10 cellular contexts compared by ENCODE assay signal in the genomic region with DNA sequence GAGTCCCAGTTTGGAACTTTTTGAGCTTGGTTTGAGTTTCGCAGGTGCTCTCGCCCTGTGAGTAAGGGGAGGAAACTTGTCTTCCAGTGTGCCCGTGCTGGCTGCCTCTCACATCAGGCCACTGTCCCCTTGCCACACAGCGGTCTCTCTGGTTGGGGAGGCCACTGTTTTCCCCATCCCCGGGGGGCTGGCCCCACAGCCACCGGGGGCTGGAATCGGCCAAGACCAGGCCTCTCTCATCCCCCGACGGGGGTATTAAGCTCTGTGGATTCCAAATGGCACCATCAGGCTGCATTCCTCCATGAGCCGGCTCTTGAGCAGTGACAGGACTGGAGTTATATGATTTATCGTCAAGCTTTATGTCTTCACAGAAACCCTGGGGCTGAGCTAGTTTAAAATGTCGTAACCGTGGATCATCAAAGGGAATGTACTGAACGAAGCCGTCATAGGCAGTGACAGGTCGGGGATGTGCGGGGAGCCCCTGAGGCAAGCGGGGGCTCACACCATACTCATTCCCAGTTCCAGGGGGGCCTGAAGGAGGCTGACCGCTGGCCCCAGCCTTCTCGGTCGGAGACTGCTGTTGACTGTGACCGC. TPM values are rescaled to one million over a fixed set of nuclear protein-coding genes. Genes with fewer than 3 reads are reported as not detected.
A peak's percentile ranks its signal among the peaks of the same experiment; 100 is the strongest.
DNase-seq lines count a peak whose midpoint lies in the region; ATAC-seq, FAIRE-seq and TF ChIP-seq lines count a peak whose summit lies in the region.
"Had no signal": no experiment of that assay in that cellular context is flagged by ENCODE, and none has a peak within 500 bp of the region (broad histone marks: within the 10 kb centered on the region; RNA-seq: fewer than 3 reads in every experiment).

No MANE protein-coding gene starts in this region.

- no peaks in the 10 kb centered on the region for H3K9me3 ChIP-seq in muscle layer of colon (ENCODE audit: low read length)
- H3K9me3 ChIP-seq in upper lobe of left lung: no peaks in the 10 kb centered on the region

- H3K4me3 Mint-ChIP-seq in activated naive CD4-positive, alpha-beta T cell treated with anti-CD3 and anti-CD28 coated beads, Interleukin-2, amount 50 U/mL, for 24 hours: peak overlapping the region; percentile 83

- H3K36me3 ChIP-seq in bronchial epithelial cell (ENCODE audit: control insufficient read depth, insufficient read depth, low read length) (no peaks in the 10 kb centered on the region), muscle layer of colon (ENCODE audit: insufficient read depth, low read length) (peaks cover 25% of the 10 kb centered on the region), upper lobe of left lung (peaks cover 0 to 23% (median 0%) of the 10 kb centered on the region in 4 donors)

- no peak overlapping the region for H3K9ac ChIP-seq in muscle layer of colon (ENCODE audit: low read length)

- H3K9me3 Mint-ChIP-seq in activated naive CD4-positive, alpha-beta T cell treated with anti-CD3 and anti-CD28 coated beads, Interleukin-2, amount 50 U/mL, for 24 hours: no peaks in the 10 kb centered on the region
- H3K9me3 Mint-ChIP-seq: memory B cell had no signal

- peaks cover 43% of the 10 kb centered on the region for H3K27me3 Mint-ChIP-seq in activated naive CD4-positive, alpha-beta T cell treated with anti-CD3 and anti-CD28 coated beads, Interleukin-2, amount 50 U/mL, for 24 hours

- TF ChIP-seq CTCF in bronchial epithelial cell (IDR thresholded peaks at IDR 0.05; ENCODE audit: insufficient read depth, low read length, severe bottlenecking) (no peak), upper lobe of left lung (IDR thresholded peaks at IDR 0.05) (no peak)

- WGBS in upper lobe of left lung, 2 donors: 78 to 85% methylated on average over 14 to 22 of the region's 22 CpGs

- no peak for ATAC-seq in upper lobe of left lung (ENCODE audit: low FRiP score in 2 of 2)
- no peak for ATAC-seq in HG03565 (IDR thresholded peaks at IDR 0.05; ENCODE audit: unreplicated experiment)

- TF ChIP-seq POLR2A in upper lobe of left lung (IDR thresholded peaks at IDR 0.05): no peak

- peak; percentile 28 for FAIRE-seq in bronchial epithelial cell (lab: Jason Lieb, UNC)

- H3K4me1 ChIP-seq in muscle layer of colon (ENCODE audit: insufficient read depth, low read length) (peaks cover 53% of the 10 kb centered on the region), upper lobe of left lung (peaks cover 43 to 63% (median 46%) of the 10 kb centered on the region in 4 donors)

- DNase-seq in activated naive CD4-positive, alpha-beta T cell treated with Interleukin-2 at 50 U/mL for 16 hours: no peak
- DNase-seq in bronchial epithelial cell (ENCODE audit: low read depth): no peak
- peak in 1 of 2 donors; percentile 53 for DNase-seq in upper lobe of left lung
- no peak for DNase-seq in ecto neural progenitor cell (ENCODE audit: low spot score)
- no peak for DNase-seq in C1 segment of cervical spinal cord (lab: John Stamatoyannopoulos, UW)
- DNase-seq: NCI-H2081 had no signal

- H3K27ac ChIP-seq in muscle layer of colon (ENCODE audit: low read depth, low read length): peak overlapping the region; percentile 96
- H3K27ac ChIP-seq in upper lobe of left lung: peak overlapping the region; percentile 52 to 86 (median 68)

- H3K27me3 ChIP-seq in bronchial epithelial cell (ENCODE audit: control insufficient read depth, insufficient read depth, low read length) (peaks cover 12% of the 10 kb centered on the region), muscle layer of colon (ENCODE audit: control insufficient read depth in 1 of 2, insufficient read depth in 2 of 2, low read length in 2 of 2) (no peaks in the 10 kb centered on the region), upper lobe of left lung (no peaks in the 10 kb centered on the region)

- TF ChIP-seq EP300 in upper lobe of left lung (IDR thresholded peaks at IDR 0.05): no peak

- H3K36me3 Mint-ChIP-seq in activated naive CD4-positive, alpha-beta T cell treated with anti-CD3 and anti-CD28 coated beads, Interleukin-2, amount 50 U/mL, for 24 hours: no peaks in the 10 kb centered on the region
- H3K36me3 Mint-ChIP-seq: memory B cell had no signal

- H3K4me3 ChIP-seq in bronchial epithelial cell (ENCODE audit: low read depth, low read length) (no peak overlapping the region), muscle layer of colon (ENCODE audit: low read depth in 1 of 2, low read length in 2 of 2) (peak overlapping the region in 1 of 2 donors; percentile 17), upper lobe of left lung (no peak overlapping the region)

- no peak overlapping the region for H3K27ac Mint-ChIP-seq in activated naive CD4-positive, alpha-beta T cell treated with anti-CD3 and anti-CD28 coated beads, Interleukin-2, amount 50 U/mL, for 24 hours
- H3K27ac Mint-ChIP-seq: memory B cell had no signal

- H3K4me1 Mint-ChIP-seq in activated naive CD4-positive, alpha-beta T cell treated with anti-CD3 and anti-CD28 coated beads, Interleukin-2, amount 50 U/mL, for 24 hours: peaks cover 39% of the 10 kb centered on the region

RNA-seq across cellular contexts. Expression of gene JCAD, which starts 30.8 kb away (rescaled TPM):
- total RNA-seq in bronchial epithelial cell (under 0.01 TPM in 1 of 2 replicates, not detected in the other), upper lobe of left lung (10 to 100 TPM; 16.8 to 83.7 (median 37.6) TPM)

Comparison
In these comparisons a context has a peak if more than half of its experiments do, and no peak if none do; other contexts are left out.
1. RNA of gene JCAD, which starts 30.8 kb away (total RNA-seq): 16.8 to 83.7 TPM in upper lobe of left lung; under 0.01 TPM in bronchial epithelial cell; every median in the first group is over 10 times any median in the second.